Comparison of ENCODE assay signal across 11 cellular contexts in the genomic region with DNA sequence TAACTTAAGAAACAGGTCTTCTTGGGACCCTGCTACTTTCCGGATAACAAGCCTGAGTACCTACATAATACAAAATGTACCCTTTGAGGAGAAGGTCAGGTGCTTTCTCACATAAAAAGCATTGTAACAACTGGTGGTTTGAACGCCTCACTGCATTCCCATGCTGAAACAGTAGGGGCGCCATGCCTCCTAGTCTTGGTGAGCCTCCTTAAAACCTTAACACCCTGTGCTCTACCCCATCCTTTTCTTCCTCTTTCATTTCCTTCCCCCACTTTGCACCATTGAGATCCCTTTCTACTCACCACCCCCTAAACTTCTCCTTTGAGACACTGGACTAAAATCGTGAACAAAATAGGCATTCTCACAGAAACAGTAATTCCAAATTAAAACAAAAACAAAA.
DNase-seq lines count a peak whose midpoint lies in the region; ATAC-seq, FAIRE-seq and TF ChIP-seq lines count a peak whose summit lies in the region.
"Had no signal": no experiment of that assay in that cellular context is flagged by ENCODE, and none has a peak within 500 bp of the region (broad histone marks: within the 10 kb centered on the region; RNA-seq: fewer than 3 reads in every experiment).

No MANE protein-coding gene starts in this region.

- H2AFZ ChIP-seq in GM12878 (ENCODE audit: control insufficient read depth, low read depth, low read length) = no peak overlapping the region
- H2AFZ ChIP-seq in neural cell (ENCODE audit: low read depth, low read length) = no peak overlapping the region

- BruUV-seq in GM12878 (replicated peaks; lab: Mats Ljungman, UMichigan) = no TSS peak

- in situ Hi-C loops in KBM-7 (cut with MboI; ENCODE audit: low pct_unique_long_range_greater_than_20kb, low sequenced_read_pairs) = no loop called here
- in situ Hi-C loops in GM12878 (cut with MboI) = no loop called here

- H4K20me1 ChIP-seq in GM12878 (ENCODE audit: control insufficient read depth, insufficient read depth) = no peaks in the 10 kb centered on the region
- H4K20me1 ChIP-seq in neural cell (ENCODE audit: insufficient read depth) = no peaks in the 10 kb centered on the region

- TF ChIP-seq POLR2A in GM12878 (IDR thresholded peaks at IDR 0.05; ENCODE audit: low read depth, low read length) = no peak

- intact Hi-C loops in GM12878 (cut with micrococcal nuclease; ENCODE audit: unreplicated experiment) = no loop called here

- TF ChIP-seq EP300 in GM12878 (IDR thresholded peaks at IDR 0.05; ENCODE audit: borderline replicate concordance in 1 of 2, control insufficient read depth in 1 of 2, low read depth in 2 of 2, low read length in 2 of 2) = no peak
- no peak for TF ChIP-seq EP300 in neural cell (conservative IDR thresholded peaks at IDR 0.05; ENCODE audit: poor library complexity, severe bottlenecking)

- H3K4me2 ChIP-seq in GM12878 (ENCODE audit: control insufficient read depth, insufficient read depth) = no peak overlapping the region
- H3K4me2 ChIP-seq in neural cell (ENCODE audit: low read length) = peak overlapping the region; percentile 3

- H3K79me2 ChIP-seq in GM12878 (ENCODE audit: control insufficient read depth, insufficient read depth, low read length) (no peaks in the 10 kb centered on the region), neural cell (replicated peaks; ENCODE audit: insufficient read depth, low read length) (no peaks in the 10 kb centered on the region)

- CTCF ChIA-PET in GM12878 (lab: Yijun Ruan, JAX) = interaction anchor here (0.7 kb wide), 1 partner anchor 35 kb away, joined by 3 read pairs; no protein-coding TSS in a partner anchor

- H3K9ac ChIP-seq in GM12878 (ENCODE audit: control insufficient read depth, insufficient read depth, low read length) = no peak overlapping the region
- peak overlapping the region; percentile 48 for H3K9ac ChIP-seq in neural cell (ENCODE audit: low read length)

- POLR2A ChIA-PET in GM12878 (lab: Charles Lee) = no interaction called here

- ATAC-seq in GM12878 = peak; percentile 84
- ATAC-seq: natural killer cell had no signal

- H3K27me3 ChIP-seq in GM12878 (replicated peaks in 1 of 2; ENCODE audit: control insufficient read depth in 2 of 2, insufficient read depth in 2 of 2, low read length in 1 of 2) (no peaks in the 10 kb centered on the region), neural cell (ENCODE audit: insufficient read depth, low read depth, low read length) (no peaks in the 10 kb centered on the region)

- H3K9me3 ChIP-seq in GM12878 (replicated peaks; ENCODE audit: control insufficient read depth, insufficient read depth, low read length) = no peaks in the 10 kb centered on the region
- H3K9me3 ChIP-seq in neural cell (ENCODE audit: low read length) = no peaks in the 10 kb centered on the region

- no peaks in the 10 kb centered on the region for H3K9me2 ChIP-seq in neural cell (ENCODE audit: insufficient read depth, low read length)

- RAD21 ChIA-PET in GM12878 (lab: Charles Lee; ENCODE audit: unreplicated experiment) = no interaction called here

- H3K4me3 ChIP-seq in GM12878 (no peak overlapping the region), neural cell (ENCODE audit: low read length) (peak overlapping the region; percentile 34)

- DNase-seq in DMS 273 (lab: John Stamatoyannopoulos, UW; ENCODE audit: unreplicated experiment) (peak; percentile 20), DMS 273 treated with DMSO at 0.1 percent for 48 hours (lab: John Stamatoyannopoulos, UW) (no peak), KBM-7 (peak; percentile 29), GM12878 (ENCODE audit: low read depth, low spot score) (no peak), cerebellar nuclear complex (lab: John Stamatoyannopoulos, UW) (no peak), middle frontal gyrus (ENCODE audit: extremely low spot score, low spot score) (no peak)
- no peak for DNase-seq in effector CD8-positive, alpha-beta T cell (lab: John Stamatoyannopoulos, UW)
- DNase-seq: activated CD4-positive, alpha-beta T cell treated with anti-CD3 and anti-CD28 coated beads for 4 hours; natural killer cell had no signal

- H3F3A ChIP-seq in neural cell (ENCODE audit: insufficient read depth, low read length, poor library complexity, severe bottlenecking) = no peaks in the 10 kb centered on the region

- no peaks in the 10 kb centered on the region for H3K36me3 ChIP-seq in GM12878 (ENCODE audit: control insufficient read depth in 2 of 2, insufficient read depth in 2 of 2, low read length in 1 of 2)
- no peaks in the 10 kb centered on the region for H3K36me3 ChIP-seq in neural cell (ENCODE audit: insufficient read depth, low read length)

- TF ChIP-seq CTCF in GM12878 (IDR thresholded peaks at IDR 0.05 in 2 of 3, conservative IDR thresholded peaks at IDR 0.05 in 1 of 3; ENCODE audit: control insufficient read depth in 2 of 3, extremely low read depth in 1 of 3, insufficient read depth in 1 of 3, low read depth in 3 of 3, low read length in 3 of 3) = peak; percentile 49 to 71 (median 57)
- TF ChIP-seq CTCF in neural cell (IDR thresholded peaks at IDR 0.05; ENCODE audit: poor library complexity, severe bottlenecking) = peak; percentile 52

- no peak overlapping the region for H3K27ac ChIP-seq in GM12878 (ENCODE audit: control insufficient read depth, insufficient read depth)
- peak overlapping the region; percentile 96 for H3K27ac ChIP-seq in neural cell (ENCODE audit: low read length)

- no peak for FAIRE-seq in GM12878 (lab: Jason Lieb, UNC)
- FAIRE-seq: GM19239 had no signal

- SMC1A ChIA-PET in GM12878 (lab: Charles Lee; ENCODE audit: uncharacterized antibody, unreplicated experiment) = interaction anchor here (0.7 to 1.5 kb wide), 3 partner anchors 14 to 231 kb away, joined by 3 to 5 read pairs (median 3); no protein-coding TSS in a partner anchor

- 0 out of 2 replicates have a peak, but pooled peaks have one; percentile 19 for TF ChIP-seq RAD21 in GM12878 (IDR thresholded peaks at IDR 0.05; ENCODE audit: insufficient read depth, low read depth, low read length)
- peak; percentile 34 for TF ChIP-seq RAD21 in neural cell (conservative IDR thresholded peaks at IDR 0.05)

- H3K4me1 ChIP-seq in GM12878 (ENCODE audit: control insufficient read depth, insufficient read depth, low read length) = no peaks in the 10 kb centered on the region

- WGBS in GM12878 (ENCODE audit: insufficient coverage, insufficient replicate concordance, low lambda C conversion rate, missing lambda C conversion rate) = 40% methylated on average over 4 of the region's 4 CpGs

TF ChIP-seq in GM12878, 131 proteins besides CTCF, POLR2A, EP300 and RAD21 (continues in another document):
- TF ChIP-seq JUNB (IDR thresholded peaks at IDR 0.05) (no peak), ZNF24 (IDR thresholded peaks at IDR 0.05) (no peak), FOS (IDR thresholded peaks at IDR 0.05; ENCODE audit: borderline replicate concordance, extremely low read depth, insufficient read length) (no peak), TCF7 (IDR thresholded peaks at IDR 0.05; ENCODE audit: borderline replicate concordance) (no peak), RAD51 (IDR thresholded peaks at IDR 0.05) (no peak), NR2F1 (conservative IDR thresholded peaks at IDR 0.05) (no peak), KAT2A (conservative IDR thresholded peaks at IDR 0.05; ENCODE audit: control insufficient read depth, low read depth, low read length) (no peak), NBN (IDR thresholded peaks at IDR 0.05) (no peak)

TF ChIP-seq in neural cell, 6 proteins besides CTCF, POLR2A, EP300 and RAD21:
- TF ChIP-seq, protein P1, sequence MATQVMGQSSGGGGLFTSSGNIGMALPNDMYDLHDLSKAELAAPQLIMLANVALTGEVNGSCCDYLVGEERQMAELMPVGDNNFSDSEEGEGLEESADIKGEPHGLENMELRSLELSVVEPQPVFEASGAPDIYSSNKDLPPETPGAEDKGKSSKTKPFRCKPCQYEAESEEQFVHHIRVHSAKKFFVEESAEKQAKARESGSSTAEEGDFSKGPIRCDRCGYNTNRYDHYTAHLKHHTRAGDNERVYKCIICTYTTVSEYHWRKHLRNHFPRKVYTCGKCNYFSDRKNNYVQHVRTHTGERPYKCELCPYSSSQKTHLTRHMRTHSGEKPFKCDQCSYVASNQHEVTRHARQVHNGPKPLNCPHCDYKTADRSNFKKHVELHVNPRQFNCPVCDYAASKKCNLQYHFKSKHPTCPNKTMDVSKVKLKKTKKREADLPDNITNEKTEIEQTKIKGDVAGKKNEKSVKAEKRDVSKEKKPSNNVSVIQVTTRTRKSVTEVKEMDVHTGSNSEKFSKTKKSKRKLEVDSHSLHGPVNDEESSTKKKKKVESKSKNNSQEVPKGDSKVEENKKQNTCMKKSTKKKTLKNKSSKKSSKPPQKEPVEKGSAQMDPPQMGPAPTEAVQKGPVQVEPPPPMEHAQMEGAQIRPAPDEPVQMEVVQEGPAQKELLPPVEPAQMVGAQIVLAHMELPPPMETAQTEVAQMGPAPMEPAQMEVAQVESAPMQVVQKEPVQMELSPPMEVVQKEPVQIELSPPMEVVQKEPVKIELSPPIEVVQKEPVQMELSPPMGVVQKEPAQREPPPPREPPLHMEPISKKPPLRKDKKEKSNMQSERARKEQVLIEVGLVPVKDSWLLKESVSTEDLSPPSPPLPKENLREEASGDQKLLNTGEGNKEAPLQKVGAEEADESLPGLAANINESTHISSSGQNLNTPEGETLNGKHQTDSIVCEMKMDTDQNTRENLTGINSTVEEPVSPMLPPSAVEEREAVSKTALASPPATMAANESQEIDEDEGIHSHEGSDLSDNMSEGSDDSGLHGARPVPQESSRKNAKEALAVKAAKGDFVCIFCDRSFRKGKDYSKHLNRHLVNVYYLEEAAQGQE (IDR thresholded peaks at IDR 0.05; ENCODE audit: borderline replicate concordance) = no peak
- TF ChIP-seq POLR2AphosphoS5 (IDR thresholded peaks at IDR 0.05) = no peak
- TF ChIP-seq MXI1 (conservative IDR thresholded peaks at IDR 0.05; ENCODE audit: poor library complexity, severe bottlenecking) = no peak
- TF ChIP-seq SMC3 (conservative IDR thresholded peaks at IDR 0.05; ENCODE audit: poor library complexity) = no peak
- no peak for TF ChIP-seq TAF1 (IDR thresholded peaks at IDR 0.05; ENCODE audit: low read depth)
- TF ChIP-seq EZH2 (IDR thresholded peaks at IDR 0.05; ENCODE audit: borderline replicate concordance, insufficient read depth, low read length, poor library complexity, severe bottlenecking) = no peak

Comparison
In these comparisons a context has a peak if more than half of its experiments do, and no peak if none do; other contexts are left out.
1. DNase-seq: peak in DMS 273 (single experiment) and KBM-7 (single experiment); none in DMS 273 treated with DMSO at 0.1 percent for 48 hours (single experiment), GM12878 (single experiment), effector CD8-positive, alpha-beta T cell (single experiment), cerebellar nuclear complex (0 of 2) and middle frontal gyrus (single experiment).